1 cellular context compared by ENCODE assay signal in genomic region chr1:24409535-24409934, GRCh38.
TF ChIP-seq lines count a peak whose summit lies in the region.

No MANE protein-coding gene starts in this region.

TF ChIP-seq in GM23338, 12 proteins besides CTCF, POLR2A, EP300 and RAD21 (continued from another document):
- TF ChIP-seq ZNF462 (CRISPR knock-in tag; IDR thresholded peaks at IDR 0.05), result no peak
- no peak for TF ChIP-seq ZNF114 (CRISPR knock-in tag; IDR thresholded peaks at IDR 0.05)
- no peak for TF ChIP-seq JUNB (IDR thresholded peaks at IDR 0.05; ENCODE audit: unreplicated experiment)
- TF ChIP-seq ETS1 (IDR thresholded peaks at IDR 0.05), result no peak
- TF ChIP-seq STAT1 (IDR thresholded peaks at IDR 0.05; ENCODE audit: unreplicated experiment), result no peak
- no peak for TF ChIP-seq ZNF331 (CRISPR knock-in tag; IDR thresholded peaks at IDR 0.05; ENCODE audit: low read depth)
TF ChIP-seq in GM23338: peak in this region for 0.
